22 cellular contexts compared by ENCODE assay signal in the genomic region with DNA sequence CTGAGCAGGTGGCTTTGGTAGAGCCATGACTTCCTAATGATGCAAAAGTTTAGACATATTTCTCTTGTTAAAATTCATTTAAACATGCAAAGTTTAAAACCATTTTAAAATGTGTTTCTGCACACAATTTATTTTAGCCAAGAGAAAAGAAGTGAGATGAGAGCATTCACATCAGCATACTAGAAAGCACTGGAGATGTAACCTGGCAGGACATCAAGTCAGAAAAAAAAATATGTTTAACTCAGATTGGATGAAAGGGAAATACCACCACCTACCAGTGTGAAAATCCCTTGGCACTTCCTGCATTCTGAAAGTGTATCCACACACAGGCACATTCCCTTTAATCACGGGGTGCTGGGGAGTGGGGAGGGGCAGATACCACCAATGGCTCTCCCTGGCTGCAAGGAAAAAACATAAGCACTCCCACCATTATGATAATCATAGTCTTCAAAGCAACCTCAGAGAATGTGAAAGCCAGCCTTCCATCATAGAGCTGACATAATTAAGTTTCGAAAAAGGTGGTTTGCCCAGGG. TPM values are rescaled to one million over a fixed set of nuclear protein-coding genes. Genes with fewer than 3 reads are reported as not detected.
DNase-seq lines count a peak whose midpoint lies in the region; ATAC-seq and TF ChIP-seq lines count a peak whose summit lies in the region.
"Had no signal": no experiment of that assay in that cellular context is flagged by ENCODE, and none has a peak within 500 bp of the region (broad histone marks: within the 10 kb centered on the region; RNA-seq: fewer than 3 reads in every experiment).

No MANE protein-coding gene starts in this region.

- CTCF ChIA-PET in CD4-positive, alpha-beta T cell (lab: Charles Lee): no interaction called here

- no peak overlapping the region for H3K27ac Mint-ChIP-seq in CD4-positive, alpha-beta T cell
- H3K27ac Mint-ChIP-seq: B cell; CD4-positive, CD25-positive, alpha-beta regulatory T cell; CD8-positive, alpha-beta memory T cell had no signal

- intact Hi-C loops in CD4-positive, alpha-beta T cell (cut with DNase I, micrococcal nuclease): no loop called here

- H3K36me3 Mint-ChIP-seq in CD4-positive, alpha-beta T cell (ENCODE audit: low read depth): no peaks in the 10 kb centered on the region
- H3K36me3 Mint-ChIP-seq: CD4-positive, CD25-positive, alpha-beta regulatory T cell; CD8-positive, alpha-beta memory T cell had no signal

- DNase-seq in A172 (ENCODE audit: low spot score) (peak; percentile 12), SW480 (ENCODE audit: low spot score) (peak; percentile 49), inferior parietal cortex (ENCODE audit: extremely low spot score) (peak; percentile 62), occipital lobe (lab: John Stamatoyannopoulos, UW) (peak; percentile 11), LoVo (ENCODE audit: low spot score) (no peak)
- no peak for DNase-seq in CD4-positive, alpha-beta T cell
- DNase-seq: 8988T; CD4-positive, CD25-positive, alpha-beta regulatory T cell; CD8-positive, alpha-beta memory T cell; DMS 273 treated with DMSO at 0.1 percent for 48 hours; DMS79; EL; GDM1; GM23248; H7; HCEC 1CT had no signal

- POLR2A ChIA-PET in CD4-positive, alpha-beta T cell (lab: Charles Lee): no interaction called here

- H3K4me3 Mint-ChIP-seq in CD4-positive, alpha-beta T cell: no peak overlapping the region
- H3K4me3 Mint-ChIP-seq: B cell; CD4-positive, CD25-positive, alpha-beta regulatory T cell; CD8-positive, alpha-beta memory T cell had no signal

- no peaks in the 10 kb centered on the region for H3K4me1 Mint-ChIP-seq in CD4-positive, alpha-beta T cell (ENCODE audit: low read depth)
- H3K4me1 Mint-ChIP-seq: B cell; CD4-positive, CD25-positive, alpha-beta regulatory T cell; CD8-positive, alpha-beta memory T cell had no signal

- peaks cover 35% of the 10 kb centered on the region for H3K27me3 Mint-ChIP-seq in CD4-positive, alpha-beta T cell

- TF ChIP-seq CTCF in CD4-positive, alpha-beta T cell (IDR thresholded peaks at IDR 0.05): no peak

- no peaks in the 10 kb centered on the region for H3K9me3 ChIP-seq in CD4-positive, alpha-beta T cell (ENCODE audit: control insufficient read depth, low read length)
- H3K9me3 ChIP-seq: BLaER1 had no signal

- ATAC-seq in HG02623 (IDR thresholded peaks at IDR 0.05; ENCODE audit: unreplicated experiment) (no peak), HG02884 (IDR thresholded peaks at IDR 0.05; ENCODE audit: unreplicated experiment) (no peak)
- no peak for ATAC-seq in CD4-positive, alpha-beta T cell (ENCODE audit: poor library complexity)
- ATAC-seq: GM12878 had no signal

- H3K9me3 Mint-ChIP-seq in CD4-positive, alpha-beta T cell: no peaks in the 10 kb centered on the region

- H3K27me3 ChIP-seq in CD4-positive, alpha-beta T cell (ENCODE audit: control insufficient read depth, insufficient read depth, low read length): peaks cover 7% of the 10 kb centered on the region
- H3K27me3 ChIP-seq: BLaER1 had no signal

- H3K27ac ChIP-seq in CD4-positive, alpha-beta T cell (ENCODE audit: low read depth, low read length): no peak overlapping the region
- H3K27ac ChIP-seq: BLaER1, C4-2B, GM23248 had no signal

RNA-seq across cellular contexts. Expression of a gene that starts 25.0 kb away (rescaled TPM):
- 59.8 and 68.3 TPM in 2 replicates for total RNA-seq in A172 (2014; rRNA removed; shearing (Covaris generic))
- 86.7 TPM for total RNA-seq in occipital lobe
- total RNA-seq in CD4-positive, alpha-beta T cell: not detected
- total RNA-seq: B cell; CD4-positive, CD25-positive, alpha-beta regulatory T cell; CD8-positive, alpha-beta memory T cell; GM12878 had no signal

Comparison
In these comparisons a context has a peak if more than half of its experiments do, and no peak if none do; other contexts are left out.
1. DNase-seq: peak in A172 (single experiment), SW480 (single experiment), inferior parietal cortex (single experiment) and occipital lobe (single experiment); none in LoVo (single experiment) and CD4-positive, alpha-beta T cell (0 of 10).
2. RNA of a gene that starts 25.0 kb away (total RNA-seq): 86.7 TPM in occipital lobe (single experiment) and 59.8 to 68.3 TPM in A172; not detected in CD4-positive, alpha-beta T cell; every median in the first group is over 10 times any median in the second.